ENCODE assay signal across 31 cellular contexts in genomic region chr9:96215841-96216240, GRCh38.
"Had no signal": no experiment of that assay in that cellular context is flagged by ENCODE, and none has a peak within 500 bp of the region (broad histone marks: within the 10 kb centered on the region; RNA-seq: fewer than 3 reads in every experiment).

No MANE protein-coding gene starts in this region.

- ATAC-seq: activated CD8-positive, alpha-beta T cell treated with anti-CD3 and anti-CD28 coated beads, Interleukin-2, amount 10 ng/mL, durations not matched to agents 7 days and 5 days; body of pancreas; PC-3 had no signal

- H3K36me3 Mint-ChIP-seq: activated naive CD4-positive, alpha-beta T cell treated with anti-CD3 and anti-CD28 coated beads, Interleukin-2, amount 50 U/mL, for 24 hours had no signal

- H3K27ac ChIP-seq: body of pancreas, breast epithelium had no signal

- H3K9me3 Mint-ChIP-seq: activated CD4-positive, alpha-beta T cell treated with anti-CD3 and anti-CD28 coated beads, Interleukin-2, amount 10 ng/mL, durations not matched to agents 24 days and 14 days; activated naive CD4-positive, alpha-beta T cell treated with anti-CD3 and anti-CD28 coated beads, Interleukin-2, amount 50 U/mL, for 24 hours; activated naive CD8-positive, alpha-beta T cell treated with anti-CD3 and anti-CD28 coated beads, Interleukin-2, amount 10 ng/mL, durations not matched to agents 7 days and 5 days; activated T-cell treated with anti-CD3 and anti-CD28 coated beads, Interleukin-2, amount 50 U/mL, for 24 hours; activated T-helper 2 cell treated with anti-CD3 and anti-CD28 coated beads, Interferon-gamma antibody, Interleukin-2, Interleukin-4, amounts not matched to agents 10 μg/mL and 5 μg/mL and 100 μg/mL, durations not matched to agents 14 hours and 24 hours and 36 hours had no signal

- H3K4me1 ChIP-seq: breast epithelium had no signal

- H3K9me3 ChIP-seq: body of pancreas, breast epithelium, MG63, Peyer's patch had no signal

- H3K4me3 Mint-ChIP-seq: activated CD4-positive, alpha-beta T cell treated with anti-CD3 and anti-CD28 coated beads, Interleukin-2, amount 10 ng/mL, durations not matched to agents 24 days and 14 days; activated CD8-positive, alpha-beta T cell treated with anti-CD3 and anti-CD28 coated beads, Interleukin-2, amount 10 ng/mL, durations not matched to agents 7 days and 5 days; activated naive CD4-positive, alpha-beta T cell treated with anti-CD3 and anti-CD28 coated beads, Interleukin-2, amount 50 U/mL, for 24 hours; activated naive CD8-positive, alpha-beta T cell treated with anti-CD3 and anti-CD28 coated beads, Interleukin-2, amount 10 ng/mL, durations not matched to agents 7 days and 5 days; activated T-cell treated with anti-CD3 and anti-CD28 coated beads, Interleukin-2, amount 50 U/mL, for 24 hours had no signal

- FAIRE-seq: astrocyte had no signal

- H3K4me3 ChIP-seq: body of pancreas, breast epithelium, MG63, Peyer's patch had no signal

- H3K27ac Mint-ChIP-seq: activated CD4-positive, alpha-beta T cell treated with anti-CD3 and anti-CD28 coated beads, Interleukin-2, amount 10 ng/mL, durations not matched to agents 24 days and 14 days; activated CD8-positive, alpha-beta T cell treated with anti-CD3 and anti-CD28 coated beads, Interleukin-2, amount 10 ng/mL, durations not matched to agents 7 days and 5 days; activated naive CD4-positive, alpha-beta T cell treated with anti-CD3 and anti-CD28 coated beads, Interleukin-2, amount 50 U/mL, for 24 hours; activated naive CD8-positive, alpha-beta T cell treated with anti-CD3 and anti-CD28 coated beads, Interleukin-2, amount 10 ng/mL, durations not matched to agents 7 days and 5 days; activated T-cell treated with anti-CD3 and anti-CD28 coated beads, Interleukin-2, amount 50 U/mL, for 24 hours; activated T-helper 2 cell treated with anti-CD3 and anti-CD28 coated beads, Interferon-gamma antibody, Interleukin-2, Interleukin-4, amounts not matched to agents 10 μg/mL and 5 μg/mL and 100 μg/mL, durations not matched to agents 14 hours and 24 hours and 36 hours had no signal

- H3K36me3 ChIP-seq: breast epithelium, MG63, Peyer's patch had no signal

- DNase-seq: activated CD4-positive, alpha-beta T cell treated with anti-CD3 and anti-CD28 coated beads, Interleukin-2, amount 10 ng/mL, durations not matched to agents 24 days and 14 days; activated CD4-positive, alpha-beta T cell treated with anti-CD3 and anti-CD28 coated beads, Interleukin-2, amount 50 U/mL, for 4 hours; activated CD8-positive, alpha-beta T cell treated with anti-CD3 and anti-CD28 coated beads, Interleukin-2, amount 10 ng/mL, durations not matched to agents 7 days and 5 days; activated gamma-delta T cell; activated naive CD4-positive, alpha-beta T cell treated with Interleukin-2 at 50 U/mL for 16 hours; activated naive CD8-positive, alpha-beta T cell treated with anti-CD3 and anti-CD28 coated beads, Interleukin-2, amount 10 ng/mL, durations not matched to agents 7 days and 5 days; activated T-cell treated with anti-CD3 and anti-CD28 coated beads, Interleukin-2, amount 50 U/mL, for 24 hours; body of pancreas; Kasumi-1; MG63; NCI-H1048; NCI-H1105 treated with DMSO at 0.1 percent for 48 hours; NCI-H1436; NCI-H1694; NCI-H1930; NCI-H2081 treated with DMSO at 0.1 percent for 48 hours; NCI-H345; NCI-H524 treated with DMSO at 0.1 percent for 48 hours; NK-92 treated with Interleukin-12 subunit alpha and Interleukin-12 subunit beta, amount 100 ng/mL, for 24 hours; PC-3; Peyer's patch; RPMI8226; SHP77 treated with DMSO at 0.1 percent for 48 hours; SW 1271; T-helper 1 cell; T-helper 2 cell; T-helper 9 cell had no signal

- H3K27me3 ChIP-seq: body of pancreas, MG63, Peyer's patch had no signal
